1 cellular context compared by ENCODE assay signal in genomic region chr5:123269436-123269835, GRCh38.
TF ChIP-seq lines count a peak whose summit lies in the region.

No MANE protein-coding gene starts in this region.

TF ChIP-seq in A549, 52 proteins besides CTCF, POLR2A, EP300 and RAD21 (continued from another document):
- TF ChIP-seq MAZ (IDR thresholded peaks at IDR 0.05; ENCODE audit: borderline replicate concordance, low read depth, low read length) = no peak
- no peak for TF ChIP-seq EHF (CRISPR knock-in tag; IDR thresholded peaks at IDR 0.05)
- TF ChIP-seq TP53 (CRISPR knock-in tag; IDR thresholded peaks at IDR 0.05) = no peak
